1 cellular context compared by ENCODE assay signal in the genomic region with DNA sequence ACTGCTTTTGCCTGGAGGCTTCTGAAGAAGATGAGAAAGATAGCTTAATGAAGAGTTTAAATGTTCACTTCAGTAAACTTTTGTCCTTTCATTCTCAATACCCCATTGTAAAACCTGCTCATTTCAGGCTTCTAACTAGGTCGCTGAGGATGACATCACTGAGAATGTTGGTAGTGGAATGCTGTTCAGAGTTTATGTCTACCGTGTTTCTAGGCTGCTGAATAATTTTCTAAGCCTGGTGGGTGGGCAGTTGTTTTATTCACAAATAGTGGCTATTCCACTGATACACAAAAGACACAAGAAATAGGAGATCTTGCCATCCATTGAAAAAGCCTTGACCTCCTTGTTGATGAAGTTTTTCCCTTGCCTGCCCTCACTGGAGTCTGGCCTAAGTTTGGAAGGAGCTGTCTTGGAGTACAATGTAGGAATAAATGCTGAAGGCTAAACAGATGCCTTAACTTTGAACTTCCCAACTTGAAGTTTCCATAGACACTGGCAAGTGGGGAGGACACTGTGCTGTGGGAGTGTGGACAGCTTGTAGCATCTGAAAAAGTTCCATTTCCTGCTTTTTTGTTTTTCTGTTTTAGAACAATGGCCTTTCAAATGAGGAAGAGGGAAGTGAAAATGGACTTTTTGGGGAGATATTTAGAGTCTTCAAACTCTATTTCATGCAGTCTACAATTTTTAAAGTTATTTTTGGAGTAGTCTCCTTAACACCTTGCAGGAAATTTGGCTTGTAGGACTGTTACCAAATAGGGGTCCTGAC.
A peak's percentile ranks its signal among the peaks of the same experiment; 100 is the strongest.
TF ChIP-seq lines count a peak whose summit lies in the region.

No MANE protein-coding gene starts in this region.

TF ChIP-seq in GM12878, 131 proteins besides CTCF, POLR2A, EP300 and RAD21 (continued from another document and continues in another):
- TF ChIP-seq, protein P1, sequence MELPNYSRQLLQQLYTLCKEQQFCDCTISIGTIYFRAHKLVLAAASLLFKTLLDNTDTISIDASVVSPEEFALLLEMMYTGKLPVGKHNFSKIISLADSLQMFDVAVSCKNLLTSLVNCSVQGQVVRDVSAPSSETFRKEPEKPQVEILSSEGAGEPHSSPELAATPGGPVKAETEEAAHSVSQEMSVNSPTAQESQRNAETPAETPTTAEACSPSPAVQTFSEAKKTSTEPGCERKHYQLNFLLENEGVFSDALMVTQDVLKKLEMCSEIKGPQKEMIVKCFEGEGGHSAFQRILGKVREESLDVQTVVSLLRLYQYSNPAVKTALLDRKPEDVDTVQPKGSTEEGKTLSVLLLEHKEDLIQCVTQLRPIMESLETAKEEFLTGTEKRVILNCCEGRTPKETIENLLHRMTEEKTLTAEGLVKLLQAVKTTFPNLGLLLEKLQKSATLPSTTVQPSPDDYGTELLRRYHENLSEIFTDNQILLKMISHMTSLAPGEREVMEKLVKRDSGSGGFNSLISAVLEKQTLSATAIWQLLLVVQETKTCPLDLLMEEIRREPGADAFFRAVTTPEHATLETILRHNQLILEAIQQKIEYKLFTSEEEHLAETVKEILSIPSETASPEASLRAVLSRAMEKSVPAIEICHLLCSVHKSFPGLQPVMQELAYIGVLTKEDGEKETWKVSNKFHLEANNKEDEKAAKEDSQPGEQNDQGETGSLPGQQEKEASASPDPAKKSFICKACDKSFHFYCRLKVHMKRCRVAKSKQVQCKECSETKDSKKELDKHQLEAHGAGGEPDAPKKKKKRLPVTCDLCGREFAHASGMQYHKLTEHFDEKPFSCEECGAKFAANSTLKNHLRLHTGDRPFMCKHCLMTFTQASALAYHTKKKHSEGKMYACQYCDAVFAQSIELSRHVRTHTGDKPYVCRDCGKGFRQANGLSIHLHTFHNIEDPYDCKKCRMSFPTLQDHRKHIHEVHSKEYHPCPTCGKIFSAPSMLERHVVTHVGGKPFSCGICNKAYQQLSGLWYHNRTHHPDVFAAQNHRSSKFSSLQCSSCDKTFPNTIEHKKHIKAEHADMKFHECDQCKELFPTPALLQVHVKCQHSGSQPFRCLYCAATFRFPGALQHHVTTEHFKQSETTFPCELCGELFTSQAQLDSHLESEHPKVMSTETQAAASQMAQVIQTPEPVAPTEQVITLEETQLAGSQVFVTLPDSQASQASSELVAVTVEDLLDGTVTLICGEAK (IDR thresholded peaks at IDR 0.05; ENCODE audit: borderline replicate concordance), result no peak
- TF ChIP-seq, protein P2, sequence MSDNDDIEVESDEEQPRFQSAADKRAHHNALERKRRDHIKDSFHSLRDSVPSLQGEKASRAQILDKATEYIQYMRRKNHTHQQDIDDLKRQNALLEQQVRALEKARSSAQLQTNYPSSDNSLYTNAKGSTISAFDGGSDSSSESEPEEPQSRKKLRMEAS (IDR thresholded peaks at IDR 0.05; ENCODE audit: low read depth, low read length), result no peak
- no peak for TF ChIP-seq MYC (IDR thresholded peaks at IDR 0.05; ENCODE audit: insufficient read depth, insufficient read length, insufficient replicate concordance, low read length, severe bottlenecking)
- TF ChIP-seq IRF4 (IDR thresholded peaks at IDR 0.05; ENCODE audit: low read depth, low read length), result no peak
- TF ChIP-seq, protein P3, sequence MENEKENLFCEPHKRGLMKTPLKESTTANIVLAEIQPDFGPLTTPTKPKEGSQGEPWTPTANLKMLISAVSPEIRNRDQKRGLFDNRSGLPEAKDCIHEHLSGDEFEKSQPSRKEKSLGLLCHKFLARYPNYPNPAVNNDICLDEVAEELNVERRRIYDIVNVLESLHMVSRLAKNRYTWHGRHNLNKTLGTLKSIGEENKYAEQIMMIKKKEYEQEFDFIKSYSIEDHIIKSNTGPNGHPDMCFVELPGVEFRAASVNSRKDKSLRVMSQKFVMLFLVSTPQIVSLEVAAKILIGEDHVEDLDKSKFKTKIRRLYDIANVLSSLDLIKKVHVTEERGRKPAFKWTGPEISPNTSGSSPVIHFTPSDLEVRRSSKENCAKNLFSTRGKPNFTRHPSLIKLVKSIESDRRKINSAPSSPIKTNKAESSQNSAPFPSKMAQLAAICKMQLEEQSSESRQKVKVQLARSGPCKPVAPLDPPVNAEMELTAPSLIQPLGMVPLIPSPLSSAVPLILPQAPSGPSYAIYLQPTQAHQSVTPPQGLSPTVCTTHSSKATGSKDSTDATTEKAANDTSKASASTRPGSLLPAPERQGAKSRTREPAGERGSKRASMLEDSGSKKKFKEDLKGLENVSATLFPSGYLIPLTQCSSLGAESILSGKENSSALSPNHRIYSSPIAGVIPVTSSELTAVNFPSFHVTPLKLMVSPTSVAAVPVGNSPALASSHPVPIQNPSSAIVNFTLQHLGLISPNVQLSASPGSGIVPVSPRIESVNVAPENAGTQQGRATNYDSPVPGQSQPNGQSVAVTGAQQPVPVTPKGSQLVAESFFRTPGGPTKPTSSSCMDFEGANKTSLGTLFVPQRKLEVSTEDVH (IDR thresholded peaks at IDR 0.05; ENCODE audit: low read depth, partially characterized antibody), result no peak
- TF ChIP-seq PAX8 (IDR thresholded peaks at IDR 0.05), result no peak
- TF ChIP-seq CBFB (IDR thresholded peaks at IDR 0.05; ENCODE audit: low read depth), result no peak
- TF ChIP-seq PML (IDR thresholded peaks at IDR 0.05; ENCODE audit: low read length), result no peak
- TF ChIP-seq, protein P4, sequence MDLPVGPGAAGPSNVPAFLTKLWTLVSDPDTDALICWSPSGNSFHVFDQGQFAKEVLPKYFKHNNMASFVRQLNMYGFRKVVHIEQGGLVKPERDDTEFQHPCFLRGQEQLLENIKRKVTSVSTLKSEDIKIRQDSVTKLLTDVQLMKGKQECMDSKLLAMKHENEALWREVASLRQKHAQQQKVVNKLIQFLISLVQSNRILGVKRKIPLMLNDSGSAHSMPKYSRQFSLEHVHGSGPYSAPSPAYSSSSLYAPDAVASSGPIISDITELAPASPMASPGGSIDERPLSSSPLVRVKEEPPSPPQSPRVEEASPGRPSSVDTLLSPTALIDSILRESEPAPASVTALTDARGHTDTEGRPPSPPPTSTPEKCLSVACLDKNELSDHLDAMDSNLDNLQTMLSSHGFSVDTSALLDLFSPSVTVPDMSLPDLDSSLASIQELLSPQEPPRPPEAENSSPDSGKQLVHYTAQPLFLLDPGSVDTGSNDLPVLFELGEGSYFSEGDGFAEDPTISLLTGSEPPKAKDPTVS (IDR thresholded peaks at IDR 0.05; ENCODE audit: low read depth, low read length), result no peak
- no peak for TF ChIP-seq SMAD1 (IDR thresholded peaks at IDR 0.05; ENCODE audit: low read depth, partially characterized antibody)
- peak; percentile 86 to 90 for TF ChIP-seq IKZF2 (IDR thresholded peaks at IDR 0.05)
- TF ChIP-seq, protein P5, sequence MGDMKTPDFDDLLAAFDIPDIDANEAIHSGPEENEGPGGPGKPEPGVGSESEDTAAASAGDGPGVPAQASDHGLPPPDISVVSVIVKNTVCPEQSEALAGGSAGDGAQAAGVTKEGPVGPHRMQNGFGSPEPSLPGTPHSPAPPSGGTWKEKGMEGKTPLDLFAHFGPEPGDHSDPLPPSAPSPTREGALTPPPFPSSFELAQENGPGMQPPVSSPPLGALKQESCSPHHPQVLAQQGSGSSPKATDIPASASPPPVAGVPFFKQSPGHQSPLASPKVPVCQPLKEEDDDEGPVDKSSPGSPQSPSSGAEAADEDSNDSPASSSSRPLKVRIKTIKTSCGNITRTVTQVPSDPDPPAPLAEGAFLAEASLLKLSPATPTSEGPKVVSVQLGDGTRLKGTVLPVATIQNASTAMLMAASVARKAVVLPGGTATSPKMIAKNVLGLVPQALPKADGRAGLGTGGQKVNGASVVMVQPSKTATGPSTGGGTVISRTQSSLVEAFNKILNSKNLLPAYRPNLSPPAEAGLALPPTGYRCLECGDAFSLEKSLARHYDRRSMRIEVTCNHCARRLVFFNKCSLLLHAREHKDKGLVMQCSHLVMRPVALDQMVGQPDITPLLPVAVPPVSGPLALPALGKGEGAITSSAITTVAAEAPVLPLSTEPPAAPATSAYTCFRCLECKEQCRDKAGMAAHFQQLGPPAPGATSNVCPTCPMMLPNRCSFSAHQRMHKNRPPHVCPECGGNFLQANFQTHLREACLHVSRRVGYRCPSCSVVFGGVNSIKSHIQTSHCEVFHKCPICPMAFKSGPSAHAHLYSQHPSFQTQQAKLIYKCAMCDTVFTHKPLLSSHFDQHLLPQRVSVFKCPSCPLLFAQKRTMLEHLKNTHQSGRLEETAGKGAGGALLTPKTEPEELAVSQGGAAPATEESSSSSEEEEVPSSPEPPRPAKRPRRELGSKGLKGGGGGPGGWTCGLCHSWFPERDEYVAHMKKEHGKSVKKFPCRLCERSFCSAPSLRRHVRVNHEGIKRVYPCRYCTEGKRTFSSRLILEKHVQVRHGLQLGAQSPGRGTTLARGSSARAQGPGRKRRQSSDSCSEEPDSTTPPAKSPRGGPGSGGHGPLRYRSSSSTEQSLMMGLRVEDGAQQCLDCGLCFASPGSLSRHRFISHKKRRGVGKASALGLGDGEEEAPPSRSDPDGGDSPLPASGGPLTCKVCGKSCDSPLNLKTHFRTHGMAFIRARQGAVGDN (IDR thresholded peaks at IDR 0.05), result 0 out of 2 replicates have a peak, but pooled peaks have one; percentile 32
- no peak for TF ChIP-seq WRNIP1 (IDR thresholded peaks at IDR 0.05; ENCODE audit: borderline replicate concordance, low read depth, low read length)
- no peak for TF ChIP-seq ZBED1 (IDR thresholded peaks at IDR 0.05; ENCODE audit: borderline replicate concordance)
- no peak for TF ChIP-seq EZH2 (IDR thresholded peaks at IDR 0.05; ENCODE audit: borderline replicate concordance, control insufficient read depth, low read depth, low read length)
- peak; percentile 46; the same call in 1 of the 2 replicates for TF ChIP-seq MTA2 (IDR thresholded peaks at IDR 0.05; ENCODE audit: low read depth)
- TF ChIP-seq EGR1 (IDR thresholded peaks at IDR 0.05; ENCODE audit: borderline replicate concordance in 1 of 2, low read depth in 2 of 2, low read length in 2 of 2), result no peak
- TF ChIP-seq, protein P6, sequence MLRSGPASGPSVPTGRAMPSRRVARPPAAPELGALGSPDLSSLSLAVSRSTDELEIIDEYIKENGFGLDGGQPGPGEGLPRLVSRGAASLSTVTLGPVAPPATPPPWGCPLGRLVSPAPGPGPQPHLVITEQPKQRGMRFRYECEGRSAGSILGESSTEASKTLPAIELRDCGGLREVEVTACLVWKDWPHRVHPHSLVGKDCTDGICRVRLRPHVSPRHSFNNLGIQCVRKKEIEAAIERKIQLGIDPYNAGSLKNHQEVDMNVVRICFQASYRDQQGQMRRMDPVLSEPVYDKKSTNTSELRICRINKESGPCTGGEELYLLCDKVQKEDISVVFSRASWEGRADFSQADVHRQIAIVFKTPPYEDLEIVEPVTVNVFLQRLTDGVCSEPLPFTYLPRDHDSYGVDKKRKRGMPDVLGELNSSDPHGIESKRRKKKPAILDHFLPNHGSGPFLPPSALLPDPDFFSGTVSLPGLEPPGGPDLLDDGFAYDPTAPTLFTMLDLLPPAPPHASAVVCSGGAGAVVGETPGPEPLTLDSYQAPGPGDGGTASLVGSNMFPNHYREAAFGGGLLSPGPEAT (IDR thresholded peaks at IDR 0.05; ENCODE audit: low read depth), result peak; percentile 72; the same call in 1 of the 2 replicates
- no peak for TF ChIP-seq NFXL1 (IDR thresholded peaks at IDR 0.05; ENCODE audit: borderline replicate concordance)
- TF ChIP-seq SPI1 (IDR thresholded peaks at IDR 0.05; ENCODE audit: borderline replicate concordance, insufficient read depth, low read depth, low read length), result peak; percentile 97
- TF ChIP-seq MEF2A (IDR thresholded peaks at IDR 0.05; ENCODE audit: insufficient read depth, low read depth, low read length), result peak; percentile 69; the same call in 1 of the 2 replicates
- no peak for TF ChIP-seq ASH2L (IDR thresholded peaks at IDR 0.05; ENCODE audit: borderline replicate concordance, low read depth)
- TF ChIP-seq ZNF207 (IDR thresholded peaks at IDR 0.05; ENCODE audit: borderline replicate concordance), result no peak
- no peak for TF ChIP-seq SREBF2 (IDR thresholded peaks at IDR 0.05; ENCODE audit: low read length)
- TF ChIP-seq MXI1 (IDR thresholded peaks at IDR 0.05; ENCODE audit: low read depth, low read length), result no peak
- TF ChIP-seq, protein P7, sequence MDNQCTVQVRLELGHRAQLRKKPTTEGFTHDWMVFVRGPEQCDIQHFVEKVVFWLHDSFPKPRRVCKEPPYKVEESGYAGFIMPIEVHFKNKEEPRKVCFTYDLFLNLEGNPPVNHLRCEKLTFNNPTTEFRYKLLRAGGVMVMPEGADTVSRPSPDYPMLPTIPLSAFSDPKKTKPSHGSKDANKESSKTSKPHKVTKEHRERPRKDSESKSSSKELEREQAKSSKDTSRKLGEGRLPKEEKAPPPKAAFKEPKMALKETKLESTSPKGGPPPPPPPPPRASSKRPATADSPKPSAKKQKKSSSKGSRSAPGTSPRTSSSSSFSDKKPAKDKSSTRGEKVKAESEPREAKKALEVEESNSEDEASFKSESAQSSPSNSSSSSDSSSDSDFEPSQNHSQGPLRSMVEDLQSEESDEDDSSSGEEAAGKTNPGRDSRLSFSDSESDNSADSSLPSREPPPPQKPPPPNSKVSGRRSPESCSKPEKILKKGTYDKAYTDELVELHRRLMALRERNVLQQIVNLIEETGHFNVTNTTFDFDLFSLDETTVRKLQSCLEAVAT (IDR thresholded peaks at IDR 0.05), result no peak
- no peak for TF ChIP-seq ZSCAN29 (IDR thresholded peaks at IDR 0.05)
- TF ChIP-seq, protein P8, sequence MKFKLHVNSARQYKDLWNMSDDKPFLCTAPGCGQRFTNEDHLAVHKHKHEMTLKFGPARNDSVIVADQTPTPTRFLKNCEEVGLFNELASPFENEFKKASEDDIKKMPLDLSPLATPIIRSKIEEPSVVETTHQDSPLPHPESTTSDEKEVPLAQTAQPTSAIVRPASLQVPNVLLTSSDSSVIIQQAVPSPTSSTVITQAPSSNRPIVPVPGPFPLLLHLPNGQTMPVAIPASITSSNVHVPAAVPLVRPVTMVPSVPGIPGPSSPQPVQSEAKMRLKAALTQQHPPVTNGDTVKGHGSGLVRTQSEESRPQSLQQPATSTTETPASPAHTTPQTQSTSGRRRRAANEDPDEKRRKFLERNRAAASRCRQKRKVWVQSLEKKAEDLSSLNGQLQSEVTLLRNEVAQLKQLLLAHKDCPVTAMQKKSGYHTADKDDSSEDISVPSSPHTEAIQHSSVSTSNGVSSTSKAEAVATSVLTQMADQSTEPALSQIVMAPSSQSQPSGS (IDR thresholded peaks at IDR 0.05; ENCODE audit: low read length), result peak; percentile 62; the same call in 1 of the 2 replicates
- peak; percentile 28 for TF ChIP-seq MEF2B (IDR thresholded peaks at IDR 0.05; ENCODE audit: partially characterized antibody, poor library complexity, severe bottlenecking)
- no peak for TF ChIP-seq RELA (IDR thresholded peaks at IDR 0.05; ENCODE audit: borderline replicate concordance, partially characterized antibody)
- TF ChIP-seq ETV6 (conservative IDR thresholded peaks at IDR 0.05 in 1 of 2, IDR thresholded peaks at IDR 0.05 in 1 of 2; ENCODE audit: borderline replicate concordance in 1 of 2, low read depth in 1 of 2), result no peak
- TF ChIP-seq RUNX3 (IDR thresholded peaks at IDR 0.05; ENCODE audit: low read length), result peak; percentile 43; the same call in 1 of the 2 replicates
- TF ChIP-seq, protein P9, sequence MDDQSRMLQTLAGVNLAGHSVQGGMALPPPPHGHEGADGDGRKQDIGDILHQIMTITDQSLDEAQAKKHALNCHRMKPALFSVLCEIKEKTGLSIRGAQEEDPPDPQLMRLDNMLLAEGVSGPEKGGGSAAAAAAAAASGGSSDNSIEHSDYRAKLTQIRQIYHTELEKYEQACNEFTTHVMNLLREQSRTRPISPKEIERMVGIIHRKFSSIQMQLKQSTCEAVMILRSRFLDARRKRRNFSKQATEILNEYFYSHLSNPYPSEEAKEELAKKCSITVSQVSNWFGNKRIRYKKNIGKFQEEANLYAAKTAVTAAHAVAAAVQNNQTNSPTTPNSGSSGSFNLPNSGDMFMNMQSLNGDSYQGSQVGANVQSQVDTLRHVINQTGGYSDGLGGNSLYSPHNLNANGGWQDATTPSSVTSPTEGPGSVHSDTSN (IDR thresholded peaks at IDR 0.05; ENCODE audit: insufficient replicate concordance, low read depth, low read length), result no peak
- peak; percentile 88 for TF ChIP-seq IKZF1 (conservative IDR thresholded peaks at IDR 0.05)
- no peak for TF ChIP-seq KLF5 (IDR thresholded peaks at IDR 0.05; ENCODE audit: partially characterized antibody)
